In the genomic region with DNA sequence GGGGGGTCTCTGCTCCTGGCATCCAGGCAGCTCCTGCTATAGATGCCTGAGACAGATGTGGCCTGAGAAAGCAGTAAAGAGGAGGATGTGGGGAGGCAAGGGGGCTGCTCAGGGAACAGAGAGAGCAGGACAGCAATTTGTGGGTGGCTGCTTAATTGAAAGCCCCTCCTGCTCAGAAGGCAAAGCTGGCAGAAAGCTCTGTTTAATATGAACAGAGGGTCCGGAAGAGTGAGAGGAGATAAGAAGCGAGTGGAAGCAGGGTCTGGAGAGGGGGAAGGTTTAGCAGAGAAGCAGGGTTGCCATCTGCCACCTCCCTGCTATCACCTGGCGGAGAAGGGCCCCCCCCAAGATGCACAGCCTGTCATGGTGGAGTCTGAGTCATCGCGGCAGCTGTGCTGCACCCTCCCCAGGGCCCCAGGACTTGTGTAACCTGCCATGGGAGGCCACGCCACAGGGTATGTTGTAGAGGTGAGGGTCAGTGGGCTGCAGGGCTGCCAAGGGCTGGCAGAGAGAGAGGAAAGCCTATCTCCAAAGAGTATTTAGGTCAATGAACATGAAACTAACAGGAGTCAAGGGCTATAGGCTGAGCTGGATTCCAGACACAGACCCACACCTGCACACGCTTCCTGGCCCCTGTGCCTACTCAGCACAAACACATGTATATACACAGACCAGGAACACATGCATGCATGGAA, we compare ENCODE assay signal across 17 cellular contexts.
"Had no signal": no experiment of that assay in that cellular context is flagged by ENCODE, and none has a peak within 500 bp of the region (broad histone marks: within the 10 kb centered on the region; RNA-seq: fewer than 3 reads in every experiment).

No MANE protein-coding gene starts in this region.

- H3K9me3 ChIP-seq: lower lobe of right lung, psoas muscle, right lobe of liver had no signal

- H3K27me3 ChIP-seq: cardiac muscle cell, right lobe of liver had no signal

- H3K4me3 Mint-ChIP-seq: activated CD4-positive, alpha-beta memory T cell treated with anti-CD3 and anti-CD28 coated beads for 36 hours; activated CD8-positive, alpha-beta memory T cell treated with anti-CD3 and anti-CD28 coated beads, Interleukin-2, amount 10 ng/mL, durations not matched to agents 7 days and 5 days; activated naive CD4-positive, alpha-beta T cell treated with anti-CD3 and anti-CD28 coated beads, Interleukin-2, amount 10 ng/mL, durations not matched to agents 7 days and 5 days; mesothelial cell of epicardium; nephron progenitor cell had no signal

- H3K27ac ChIP-seq: cardiac muscle cell, epithelial cell of prostate, heart left ventricle, lower lobe of right lung, psoas muscle, right lobe of liver, VCaP had no signal

- H3K27me3 Mint-ChIP-seq: activated CD4-positive, alpha-beta memory T cell treated with anti-CD3 and anti-CD28 coated beads for 36 hours; activated CD8-positive, alpha-beta memory T cell treated with anti-CD3 and anti-CD28 coated beads, Interleukin-2, amount 10 ng/mL, durations not matched to agents 7 days and 5 days; activated naive CD4-positive, alpha-beta T cell treated with anti-CD3 and anti-CD28 coated beads, Interleukin-2, amount 10 ng/mL, durations not matched to agents 7 days and 5 days had no signal

- ATAC-seq: activated CD8-positive, alpha-beta memory T cell treated with anti-CD3 and anti-CD28 coated beads, Interleukin-2, amount 10 ng/mL, durations not matched to agents 7 days and 5 days; heart left ventricle; left cardiac atrium; psoas muscle; right lobe of liver had no signal

- H3K36me3 Mint-ChIP-seq: activated CD4-positive, alpha-beta memory T cell treated with anti-CD3 and anti-CD28 coated beads for 36 hours; activated CD8-positive, alpha-beta memory T cell treated with anti-CD3 and anti-CD28 coated beads, Interleukin-2, amount 10 ng/mL, durations not matched to agents 7 days and 5 days; activated naive CD4-positive, alpha-beta T cell treated with anti-CD3 and anti-CD28 coated beads, Interleukin-2, amount 10 ng/mL, durations not matched to agents 7 days and 5 days; mesothelial cell of epicardium had no signal

- H3K4me2 ChIP-seq: smooth muscle cell had no signal

- H3K36me3 ChIP-seq: cardiac muscle cell, heart left ventricle, lower lobe of right lung, right lobe of liver had no signal

- H3K4me3 ChIP-seq: cardiac muscle cell, heart left ventricle, lower lobe of right lung, psoas muscle, right lobe of liver, smooth muscle cell had no signal

- H3K9me3 Mint-ChIP-seq: nephron progenitor cell had no signal

- H3K27ac Mint-ChIP-seq: activated CD4-positive, alpha-beta memory T cell treated with anti-CD3 and anti-CD28 coated beads for 36 hours; activated CD8-positive, alpha-beta memory T cell treated with anti-CD3 and anti-CD28 coated beads, Interleukin-2, amount 10 ng/mL, durations not matched to agents 7 days and 5 days; activated naive CD4-positive, alpha-beta T cell treated with anti-CD3 and anti-CD28 coated beads, Interleukin-2, amount 10 ng/mL, durations not matched to agents 7 days and 5 days; activated T-helper 2 cell treated with anti-CD3 and anti-CD28 coated beads, Interferon-gamma antibody, Interleukin-2, Interleukin-4, amounts not matched to agents 10 μg/mL and 5 μg/mL and 100 μg/mL, durations not matched to agents 14 hours and 24 hours and 36 hours; mesothelial cell of epicardium; nephron progenitor cell had no signal

- H3K4me1 Mint-ChIP-seq: activated CD8-positive, alpha-beta memory T cell treated with anti-CD3 and anti-CD28 coated beads, Interleukin-2, amount 10 ng/mL, durations not matched to agents 7 days and 5 days; activated naive CD4-positive, alpha-beta T cell treated with anti-CD3 and anti-CD28 coated beads, Interleukin-2, amount 10 ng/mL, durations not matched to agents 7 days and 5 days; mesothelial cell of epicardium had no signal

- H3K4me1 ChIP-seq: heart left ventricle, lower lobe of right lung, psoas muscle, right lobe of liver had no signal

- DNase-seq: activated CD4-positive, alpha-beta memory T cell treated with anti-CD3 and anti-CD28 coated beads for 36 hours; activated CD8-positive, alpha-beta memory T cell treated with anti-CD3 and anti-CD28 coated beads, Interleukin-2, amount 10 ng/mL, durations not matched to agents 7 days and 5 days; activated naive CD4-positive, alpha-beta T cell treated with anti-CD3 and anti-CD28 coated beads, Interleukin-2, amount 10 ng/mL, durations not matched to agents 7 days and 5 days; activated T-cell treated with anti-CD3 and anti-CD28 coated beads, Interleukin-2, amount 50 U/mL, for 1 hour; foreskin melanocyte; heart left ventricle; left cardiac atrium; lower lobe of right lung; nephron progenitor cell; psoas muscle; right lobe of liver had no signal
